9 cellular contexts compared by ENCODE assay signal in the genomic region with DNA sequence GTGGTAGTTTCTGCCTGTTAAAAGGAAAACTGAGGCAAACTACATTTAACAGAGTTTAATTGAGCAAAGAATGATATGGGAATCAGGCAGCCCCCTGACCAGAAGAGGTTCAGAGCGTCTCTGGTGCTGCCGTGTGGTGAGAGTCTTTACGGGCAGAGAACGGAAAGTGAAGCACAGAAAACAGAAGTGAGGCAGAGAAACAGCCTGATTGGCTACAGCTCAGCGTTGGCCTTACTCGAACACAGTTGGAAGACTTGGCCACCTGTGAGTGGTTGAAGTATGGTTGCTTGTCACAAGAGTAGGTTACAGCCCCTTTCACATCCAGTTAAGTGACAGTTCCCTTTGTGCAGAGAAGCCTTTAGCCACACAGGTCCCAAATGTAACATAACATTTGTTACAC. TPM values are rescaled to one million over a fixed set of nuclear protein-coding genes. Genes with fewer than 3 reads are reported as not detected.
DNase-seq lines count a peak whose midpoint lies in the region; ATAC-seq and TF ChIP-seq lines count a peak whose summit lies in the region.
"Had no signal": no experiment of that assay in that cellular context is flagged by ENCODE, and none has a peak within 500 bp of the region (broad histone marks: within the 10 kb centered on the region; RNA-seq: fewer than 3 reads in every experiment).

No MANE protein-coding gene starts in this region.

- H4K91ac ChIP-seq in trophoblast cell (ENCODE audit: low read depth, low read length) = no peak overlapping the region

- H3K27ac ChIP-seq in mammary epithelial cell (ENCODE audit: insufficient read depth, low read depth, low read length) (no peak overlapping the region), trophoblast cell (ENCODE audit: low read depth, low read length) (no peak overlapping the region), A673 (ENCODE audit: low read depth, low read length, poor library complexity, severe bottlenecking) (no peak overlapping the region)
- H3K27ac ChIP-seq: SK-N-MC had no signal

- H3K4me1 ChIP-seq in mammary epithelial cell (ENCODE audit: insufficient read depth, low read length) = peaks cover 9% of the 10 kb centered on the region
- H3K4me1 ChIP-seq in trophoblast cell (ENCODE audit: control insufficient read depth in 1 of 2, insufficient read depth in 2 of 2, low read length in 2 of 2) = no peaks in the 10 kb centered on the region
- peaks cover 6% of the 10 kb centered on the region for H3K4me1 ChIP-seq in A673 (ENCODE audit: insufficient read depth, low read length, poor library complexity, severe bottlenecking)

- H2AK5ac ChIP-seq in trophoblast cell (ENCODE audit: low read length) = no peak overlapping the region

- no peaks in the 10 kb centered on the region for H3K79me2 ChIP-seq in mammary epithelial cell (ENCODE audit: insufficient read depth, low read length)
- H3K79me2 ChIP-seq in trophoblast cell (ENCODE audit: control insufficient read depth, insufficient read depth, low read length, poor library complexity) = no peaks in the 10 kb centered on the region

- H2BK120ac ChIP-seq in trophoblast cell (ENCODE audit: insufficient read depth, low read length, poor library complexity) = no peak overlapping the region

- DNase-seq in NOMO-1 (lab: John Stamatoyannopoulos, UW; ENCODE audit: unreplicated experiment in 2 of 2) = peak; percentile 83 to 97
- DNase-seq in mammary epithelial cell = no peak
- peak; percentile 24 to 44 for DNase-seq in trophoblast cell
- DNase-seq in NCI-H524 (lab: John Stamatoyannopoulos, UW) = no peak
- DNase-seq in NCI-H2227 (lab: John Stamatoyannopoulos, UW; ENCODE audit: unreplicated experiment) = no peak
- no peak for DNase-seq in A673 (ENCODE audit: low spot score)

- H3K9me3 ChIP-seq in mammary epithelial cell (replicated peaks; ENCODE audit: insufficient read depth, low read length) (no peaks in the 10 kb centered on the region), trophoblast cell (ENCODE audit: insufficient read depth, low read depth, low read length) (peaks cover 3% of the 10 kb centered on the region), A673 (ENCODE audit: low read depth, low read length, poor library complexity, severe bottlenecking) (no peaks in the 10 kb centered on the region)

- no peaks in the 10 kb centered on the region for H3K79me1 ChIP-seq in trophoblast cell (ENCODE audit: low read length)

- no peak overlapping the region for H3K14ac ChIP-seq in trophoblast cell (ENCODE audit: low read length)

- CTCF ChIA-PET in mammary epithelial cell (lab: Charles Lee; ENCODE audit: low non-redundant PET) (interaction anchor here (0.6 kb wide), 1 partner anchor 25 kb away, joined by 4 read pairs; no protein-coding TSS in a partner anchor), A673 (lab: Charles Lee) (no interaction called here)

- dilution Hi-C loops in mammary epithelial cell (cut with HindIII; ENCODE audit: low sequenced_read_pairs) = loop anchor here (25.0 kb wide), 1 partner anchor 431 kb away; no protein-coding TSS in a partner anchor

- H4K8ac ChIP-seq in trophoblast cell (ENCODE audit: low read depth, low read length) = no peak overlapping the region

- H3K4me3 ChIP-seq in mammary epithelial cell (replicated peaks in 1 of 3; ENCODE audit: insufficient read depth in 1 of 3, low read depth in 2 of 3, low read length in 3 of 3) = peak overlapping the region in 1 of 3 experiments; percentile 10
- no peak overlapping the region for H3K4me3 ChIP-seq in trophoblast cell (ENCODE audit: low read depth, low read length)
- no peak overlapping the region for H3K4me3 ChIP-seq in A673 (ENCODE audit: low read depth, low read length, poor library complexity, severe bottlenecking)
- H3K4me3 ChIP-seq: SK-N-MC had no signal

- WGBS in mammary epithelial cell (ENCODE audit: low coverage, missing lambda C conversion rate) = 55% methylated on average over 6 of the region's 6 CpGs
- WGBS in trophoblast cell (ENCODE audit: extremely low coverage, insufficient coverage, insufficient read length) = no CpG with 5 or more reads among the region's 6 CpGs

- no peak overlapping the region for H3K18ac ChIP-seq in trophoblast cell (ENCODE audit: low read length)

- H2AFZ ChIP-seq in mammary epithelial cell (ENCODE audit: low read depth, low read length) (peak overlapping the region; percentile 87), trophoblast cell (ENCODE audit: insufficient read depth, low read length, poor library complexity) (no peak overlapping the region)

- H4K12ac ChIP-seq in trophoblast cell (ENCODE audit: low read depth, low read length) = no peak overlapping the region

- H3K23ac ChIP-seq in trophoblast cell (ENCODE audit: low read length) = no peak overlapping the region

- H3K27me3 ChIP-seq in mammary epithelial cell (ENCODE audit: insufficient read depth, low read length) (no peaks in the 10 kb centered on the region), trophoblast cell (ENCODE audit: insufficient read depth, low read length) (no peaks in the 10 kb centered on the region), A673 (replicated peaks; ENCODE audit: insufficient read depth, low read depth, low read length, poor library complexity) (no peaks in the 10 kb centered on the region)

- in situ Hi-C loops in mammary epithelial cell (cut with MboI; ENCODE audit: low sequenced_read_pairs in 2 of 2) = no loop called here

- H3K36me3 ChIP-seq in mammary epithelial cell (ENCODE audit: insufficient read depth, low read length) (no peaks in the 10 kb centered on the region), trophoblast cell (ENCODE audit: control insufficient read depth in 1 of 2, insufficient read depth in 2 of 2, low read length in 2 of 2) (no peaks in the 10 kb centered on the region), A673 (ENCODE audit: insufficient read depth, low read length, poor library complexity, severe bottlenecking) (no peaks in the 10 kb centered on the region)

- H2BK5ac ChIP-seq in trophoblast cell (ENCODE audit: low read depth, low read length, poor library complexity) = no peak overlapping the region

- no peak overlapping the region for H3K4ac ChIP-seq in trophoblast cell (ENCODE audit: low read depth, low read length)

- H3K4me2 ChIP-seq in mammary epithelial cell (ENCODE audit: insufficient read depth, low read depth, low read length) (peak overlapping the region; percentile 61), trophoblast cell (ENCODE audit: low read length) (no peak overlapping the region)

- no peak overlapping the region for H2BK12ac ChIP-seq in trophoblast cell (ENCODE audit: low read length)

- no TSS peak for BruUV-seq in mammary epithelial cell (replicated peaks; lab: Mats Ljungman, UMichigan)
- BruUV-seq in A673 (replicated peaks; lab: Mats Ljungman, UMichigan) = no TSS peak

- TF ChIP-seq CTCF in mammary epithelial cell (conservative IDR thresholded peaks at IDR 0.05 in 1 of 2, IDR thresholded peaks at IDR 0.05 in 1 of 2; ENCODE audit: extremely low read depth in 1 of 2, insufficient read depth in 1 of 2, low read depth in 1 of 2, low read length in 2 of 2) = no peak
- no peak for TF ChIP-seq CTCF in A673 (conservative IDR thresholded peaks at IDR 0.05; ENCODE audit: low read depth, low read length)

- no peak overlapping the region for H3K9ac ChIP-seq in mammary epithelial cell (ENCODE audit: insufficient read depth, low read length)
- no peak overlapping the region for H3K9ac ChIP-seq in trophoblast cell (ENCODE audit: low read length)

- H4K20me1 ChIP-seq in mammary epithelial cell (ENCODE audit: insufficient read depth, low read length) = no peaks in the 10 kb centered on the region

- ATAC-seq in GM18867 (IDR thresholded peaks at IDR 0.05; ENCODE audit: unreplicated experiment) (peak; percentile 98), HG02642 (IDR thresholded peaks at IDR 0.05; ENCODE audit: poor library complexity, unreplicated experiment) (peak; percentile 96)

- intact Hi-C loops in mammary epithelial cell (cut with micrococcal nuclease) = no loop called here
- intact Hi-C loops in A673 (cut with micrococcal nuclease; ENCODE audit: unreplicated experiment) = no loop called here

- POLR2A ChIA-PET in A673 (lab: Charles Lee; ENCODE audit: low non-redundant PET) = interaction anchor here (0.6 kb wide), 1 partner anchor 24 kb away, joined by 3 read pairs; no protein-coding TSS in a partner anchor

RNA-seq across cellular contexts. Expression of gene FBP1, which starts 16.9 kb away (rescaled TPM):
- under 1 TPM in 1 of 2 donors, not detected in 1; 0.17 TPM for total RNA-seq in mammary epithelial cell
- polyA plus RNA-seq in mammary epithelial cell = 0.15 TPM
- polyA minus RNA-seq in mammary epithelial cell = not detected
- 0.22 and 0.28 TPM in 2 replicates for polyA plus RNA-seq in trophoblast cell (2013)
- total RNA-seq in A673 (2021) = not detected in 2 replicates

Comparison
In these comparisons a context has a peak if more than half of its experiments do, and no peak if none do; other contexts are left out.
1. DNase-seq: peak in NOMO-1 (2 of 2) and trophoblast cell (2 of 2); none in mammary epithelial cell (single experiment), NCI-H524 (0 of 2), NCI-H2227 (single experiment) and A673 (single experiment).